ENCODE assay signal across 23 cellular contexts in the genomic region with DNA sequence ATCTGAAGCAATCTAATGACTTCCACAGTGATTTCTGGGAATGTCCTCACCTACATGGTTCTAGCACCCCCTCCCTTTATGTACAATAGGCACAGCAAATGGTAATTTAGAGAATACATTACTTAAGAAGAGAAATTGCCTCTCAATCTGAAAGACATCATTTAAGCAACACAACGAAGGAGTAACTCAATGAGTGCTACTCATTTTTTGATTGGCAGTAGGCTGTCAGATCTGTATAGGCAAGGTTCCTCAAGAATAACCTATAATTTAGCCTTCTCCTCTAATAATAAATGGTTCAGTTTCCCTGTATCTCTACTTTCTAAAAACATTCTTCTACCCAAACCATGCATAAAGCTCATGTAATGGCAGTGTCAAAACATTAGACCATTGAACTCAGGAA. TPM values are rescaled to one million over a fixed set of nuclear protein-coding genes. Genes with fewer than 3 reads are reported as not detected.
DNase-seq lines count a peak whose midpoint lies in the region; ATAC-seq, FAIRE-seq and TF ChIP-seq lines count a peak whose summit lies in the region.
"Had no signal": no experiment of that assay in that cellular context is flagged by ENCODE, and none has a peak within 500 bp of the region (broad histone marks: within the 10 kb centered on the region; RNA-seq: fewer than 3 reads in every experiment).

No MANE protein-coding gene starts in this region.

- CTCF ChIA-PET in MCF 10A (lab: Yijun Ruan, JAX), result no interaction called here

- BruUV-seq in MCF 10A (replicated peaks; lab: Mats Ljungman, UMichigan), result no TSS peak

- peak overlapping the region; percentile 35 for H3K27ac Mint-ChIP-seq in MCF 10A (ENCODE audit: low read depth, unreplicated experiment)
- H3K27ac Mint-ChIP-seq: CD14-positive monocyte; CD4-positive, alpha-beta T cell; CD8-positive, alpha-beta memory T cell; GM23338; H9 had no signal

- H3K36me3 ChIP-seq in breast epithelium, result no peaks in the 10 kb centered on the region
- H3K36me3 ChIP-seq: BE2C; BLaER1 treated with 17β-estradiol and CSF1 and Interleukin-3, amounts not matched to agents 10 nM and 100 nM had no signal

- POLR2A ChIA-PET in MCF 10A (lab: Yijun Ruan, JAX), result interaction anchor here (0.6 to 1.1 kb wide), 3 partner anchors 9 to 751 kb away, joined by 3 to 4 read pairs (median 3); no protein-coding TSS in a partner anchor

- TF ChIP-seq POLR2A in breast epithelium (IDR thresholded peaks at IDR 0.05), result no peak

- H3K9me3 ChIP-seq in breast epithelium (no peaks in the 10 kb centered on the region), right cardiac atrium (ENCODE audit: control insufficient read depth, low read length) (no peaks in the 10 kb centered on the region)
- H3K9me3 ChIP-seq: BE2C; BLaER1 treated with 17β-estradiol and CSF1 and Interleukin-3, amounts not matched to agents 10 nM and 100 nM had no signal

- H3K4me1 Mint-ChIP-seq in MCF 10A (ENCODE audit: insufficient read depth, unreplicated experiment), result no peaks in the 10 kb centered on the region
- H3K4me1 Mint-ChIP-seq: CD14-positive monocyte; CD8-positive, alpha-beta memory T cell; GM23338; H9 had no signal

- no peak overlapping the region for H3K27ac ChIP-seq in breast epithelium
- peak overlapping the region; percentile 26 for H3K27ac ChIP-seq in right cardiac atrium (ENCODE audit: low read length)
- H3K27ac ChIP-seq: 22Rv1; BLaER1 treated with 17β-estradiol and CSF1 and Interleukin-3, amounts not matched to agents 10 nM and 100 nM had no signal

- peaks cover 8% of the 10 kb centered on the region for H3K9me3 Mint-ChIP-seq in MCF 10A (ENCODE audit: unreplicated experiment)
- H3K9me3 Mint-ChIP-seq: GM23338, H9 had no signal

- WGBS in right cardiac atrium, result 71% methylated on average over 1 of the region's 1 CpG

- no peaks in the 10 kb centered on the region for H3K27me3 ChIP-seq in breast epithelium
- no peaks in the 10 kb centered on the region for H3K27me3 ChIP-seq in right cardiac atrium (ENCODE audit: control insufficient read depth, insufficient read depth)
- H3K27me3 ChIP-seq: BE2C; BLaER1 treated with 17β-estradiol and CSF1 and Interleukin-3, amounts not matched to agents 10 nM and 100 nM had no signal

- no peaks in the 10 kb centered on the region for H3K4me1 ChIP-seq in breast epithelium
- no peaks in the 10 kb centered on the region for H3K4me1 ChIP-seq in right cardiac atrium (ENCODE audit: control insufficient read depth, insufficient read depth, low read length)
- H3K4me1 ChIP-seq: BLaER1 treated with 17β-estradiol and CSF1 and Interleukin-3, amounts not matched to agents 10 nM and 100 nM had no signal

- H3K4me3 ChIP-seq in breast epithelium (no peak overlapping the region), right cardiac atrium (ENCODE audit: low read length) (no peak overlapping the region)
- H3K4me3 ChIP-seq: BLaER1 treated with 17β-estradiol and CSF1 and Interleukin-3, amounts not matched to agents 10 nM and 100 nM; GM12878; GM23338 had no signal

- H3K27me3 Mint-ChIP-seq in MCF 10A (ENCODE audit: insufficient read depth, unreplicated experiment), result no peaks in the 10 kb centered on the region
- H3K27me3 Mint-ChIP-seq: CD4-positive, alpha-beta T cell; CD8-positive, alpha-beta memory T cell had no signal

- H3K36me3 Mint-ChIP-seq in MCF 10A (ENCODE audit: insufficient read depth, unreplicated experiment), result no peaks in the 10 kb centered on the region
- H3K36me3 Mint-ChIP-seq: CD14-positive monocyte; CD8-positive, alpha-beta memory T cell had no signal

- no peak overlapping the region for H3K4me3 Mint-ChIP-seq in MCF 10A (ENCODE audit: unreplicated experiment)
- H3K4me3 Mint-ChIP-seq: CD14-positive monocyte; CD4-positive, alpha-beta T cell; CD8-positive, alpha-beta memory T cell; GM23338; H9 had no signal

- ATAC-seq in right cardiac atrium (no peak), Right ventricle myocardium inferior (no peak)
- ATAC-seq: GM12878, GM23338, HCT116 had no signal

- TF ChIP-seq CTCF in MCF 10A (IDR thresholded peaks at IDR 0.05; ENCODE audit: unreplicated experiment) (no peak), breast epithelium (IDR thresholded peaks at IDR 0.05) (no peak)

- intact Hi-C loops in MCF 10A (cut with micrococcal nuclease) (no loop called here), breast epithelium (cut with DNase I; ENCODE audit: low total_unique reads) (no loop called here), right cardiac atrium (cut with DNase I) (no loop called here), Right ventricle myocardium inferior (cut with DNase I) (loop anchor here (10.0 kb wide), 1 partner anchor 235 kb away; no protein-coding TSS in a partner anchor)

- FAIRE-seq in urothelium cell line (lab: Jason Lieb, UNC), result peak; percentile 30
- FAIRE-seq: D721Med, GM12878 had no signal

- no peak for DNase-seq in MCF 10A (ENCODE audit: unreplicated experiment)
- no peak for DNase-seq in breast epithelium (ENCODE audit: low spot score in 2 of 2)
- no peak for DNase-seq in right cardiac atrium
- no peak for DNase-seq in Right ventricle myocardium inferior (ENCODE audit: missing footprints)
- no peak for DNase-seq in urothelium cell line (ENCODE audit: low spot score)
- no peak for DNase-seq in islet precursor cell
- DNase-seq: ACHN; AML-193; BE2C; CD4-positive, alpha-beta T cell; CD8-positive, alpha-beta memory T cell; DMS 273 treated with DMSO at 0.1 percent for 48 hours; DMS79; EL; GDM1; H9 had no signal

RNA-seq across cellular contexts. Expression of a gene that starts 30.6 kb away (rescaled TPM):
- total RNA-seq in MCF 10A (2022) (91.0 and 140 TPM in 2 replicates), breast epithelium (100 to 1,000 TPM in 2 of 3 donors, 10 to 100 TPM in 1; 67.5 to 157 (median 108) TPM), right cardiac atrium (10 to 100 TPM; 32.9 to 42.3 (median 41.0) TPM), Right ventricle myocardium inferior (67.8 TPM)
- polyA plus RNA-seq in right cardiac atrium, result 10.1 TPM
- total RNA-seq: CD8-positive, alpha-beta memory T cell had no signal
- polyA plus RNA-seq: CD8-positive, alpha-beta memory T cell had no signal
